ENCODE assay signal across 8 cellular contexts in the genomic region with DNA sequence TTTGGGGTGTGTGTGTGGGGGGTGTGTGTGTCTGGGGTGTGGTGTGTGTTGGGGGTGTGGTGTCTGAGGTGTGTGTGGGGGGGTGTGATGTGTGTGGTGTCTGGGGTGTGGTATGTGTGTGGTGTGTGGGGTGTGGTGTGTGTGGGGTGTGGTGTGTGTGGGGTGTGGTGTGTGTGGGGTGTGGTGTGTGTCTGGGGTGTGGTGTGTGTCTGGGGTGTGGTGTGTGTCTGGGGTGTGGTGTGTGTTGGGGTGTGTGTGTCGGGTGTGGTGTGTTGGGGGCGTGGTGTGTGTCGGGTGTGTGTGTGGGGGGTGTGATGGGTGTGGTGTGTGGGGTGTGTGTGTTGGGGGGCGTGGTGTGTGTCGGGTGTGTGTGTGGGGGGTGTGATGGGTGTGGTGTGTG. TPM values are rescaled to one million over a fixed set of nuclear protein-coding genes. Genes with fewer than 3 reads are reported as not detected.
DNase-seq lines count a peak whose midpoint lies in the region; ATAC-seq, FAIRE-seq and TF ChIP-seq lines count a peak whose summit lies in the region.
"Not testable (repeated sequence)": the region's sequence is repeated elsewhere in the genome, so short reads cannot be mapped to it uniquely, and the experiment has no call there.

No MANE protein-coding gene starts in this region.

- TF ChIP-seq CTCF in CD4-positive, alpha-beta T cell (IDR thresholded peaks at IDR 0.05): not testable (repeated sequence)

- FAIRE-seq in GM18507 (lab: Jason Lieb, UNC) (peak; percentile 70), endometrium (lab: Jason Lieb, UNC) (peak; percentile 80), urothelium cell line (lab: Jason Lieb, UNC) (peak; percentile 100)

- ATAC-seq in CD4-positive, alpha-beta T cell (ENCODE audit: poor library complexity); activated CD8-positive, alpha-beta T cell treated with anti-CD3 and anti-CD28 coated beads, Interleukin-2, amount 10 ng/mL, durations not matched to agents 7 days and 5 days; central memory CD8-positive, alpha-beta T cell (replicated peaks; ENCODE audit: extremely low read depth, poor library complexity, severe bottlenecking); naive thymus-derived CD4-positive, alpha-beta T cell: not testable (repeated sequence)
- peak; percentile 25 for ATAC-seq in left ventricle myocardium superior

- H3K9me3 ChIP-seq in CD4-positive, alpha-beta T cell (ENCODE audit: control insufficient read depth, low read length); naive thymus-derived CD4-positive, alpha-beta T cell (ENCODE audit: control insufficient read depth in 2 of 3, low read length in 3 of 3): not testable (repeated sequence)

- not testable (repeated sequence) for H3K27me3 Mint-ChIP-seq in CD4-positive, alpha-beta T cell; activated CD8-positive, alpha-beta T cell treated with anti-CD3 and anti-CD28 coated beads, Interleukin-2, amount 10 ng/mL, durations not matched to agents 7 days and 5 days (ENCODE audit: low read depth); central memory CD8-positive, alpha-beta T cell; naive thymus-derived CD4-positive, alpha-beta T cell

- CTCF ChIA-PET in CD4-positive, alpha-beta T cell (lab: Charles Lee); naive thymus-derived CD4-positive, alpha-beta T cell (lab: Charles Lee): not testable (repeated sequence)
- CTCF ChIA-PET in activated CD8-positive, alpha-beta T cell treated with anti-CD3 and anti-CD28 coated beads, Interleukin-2, amount 10 ng/mL, durations not matched to agents 7 days and 5 days (lab: Charles Lee): interaction anchor here (1.0 to 2.5 kb wide), 2 partner anchors 53 to 177 kb away, joined by 3 to 7 read pairs; a partner anchor contains a TSS

- H3K27ac Mint-ChIP-seq in CD4-positive, alpha-beta T cell; activated CD8-positive, alpha-beta T cell treated with anti-CD3 and anti-CD28 coated beads, Interleukin-2, amount 10 ng/mL, durations not matched to agents 7 days and 5 days; naive thymus-derived CD4-positive, alpha-beta T cell: not testable (repeated sequence)
- H3K27ac Mint-ChIP-seq in central memory CD8-positive, alpha-beta T cell (ENCODE audit: low read depth): peak overlapping the region; percentile 94

- peaks cover 23% of the 10 kb centered on the region for H3K4me1 Mint-ChIP-seq in CD4-positive, alpha-beta T cell (ENCODE audit: low read depth)
- H3K4me1 Mint-ChIP-seq in activated CD8-positive, alpha-beta T cell treated with anti-CD3 and anti-CD28 coated beads, Interleukin-2, amount 10 ng/mL, durations not matched to agents 7 days and 5 days (ENCODE audit: low read depth): peaks cover 55% of the 10 kb centered on the region
- peaks cover 26% of the 10 kb centered on the region for H3K4me1 Mint-ChIP-seq in central memory CD8-positive, alpha-beta T cell
- H3K4me1 Mint-ChIP-seq in naive thymus-derived CD4-positive, alpha-beta T cell: peaks cover 17 to 48% (median 21%) of the 10 kb centered on the region in 7 donors

- POLR2A ChIA-PET in CD4-positive, alpha-beta T cell (lab: Charles Lee); activated CD8-positive, alpha-beta T cell treated with anti-CD3 and anti-CD28 coated beads, Interleukin-2, amount 10 ng/mL, durations not matched to agents 7 days and 5 days (lab: Charles Lee); naive thymus-derived CD4-positive, alpha-beta T cell (lab: Charles Lee): not testable (repeated sequence)

- not testable (repeated sequence) for H3K9me3 Mint-ChIP-seq in CD4-positive, alpha-beta T cell; activated CD8-positive, alpha-beta T cell treated with anti-CD3 and anti-CD28 coated beads, Interleukin-2, amount 10 ng/mL, durations not matched to agents 7 days and 5 days (ENCODE audit: insufficient read depth); central memory CD8-positive, alpha-beta T cell; naive thymus-derived CD4-positive, alpha-beta T cell

- not testable (repeated sequence) for H3K27me3 ChIP-seq in CD4-positive, alpha-beta T cell (ENCODE audit: control insufficient read depth, insufficient read depth, low read length); naive thymus-derived CD4-positive, alpha-beta T cell (ENCODE audit: control insufficient read depth in 2 of 2, insufficient read depth in 2 of 2, low read length in 2 of 2)

- H3K36me3 ChIP-seq in naive thymus-derived CD4-positive, alpha-beta T cell (ENCODE audit: control insufficient read depth in 2 of 3, insufficient read depth in 3 of 3, low read length in 3 of 3): peaks cover 0 to 14% (median 5%) of the 10 kb centered on the region in 3 experiments

- H3K36me3 Mint-ChIP-seq in CD4-positive, alpha-beta T cell (ENCODE audit: low read depth): peaks cover 15% of the 10 kb centered on the region
- peaks cover 12% of the 10 kb centered on the region for H3K36me3 Mint-ChIP-seq in activated CD8-positive, alpha-beta T cell treated with anti-CD3 and anti-CD28 coated beads, Interleukin-2, amount 10 ng/mL, durations not matched to agents 7 days and 5 days (ENCODE audit: low read depth)
- peaks cover 29% of the 10 kb centered on the region for H3K36me3 Mint-ChIP-seq in central memory CD8-positive, alpha-beta T cell (ENCODE audit: insufficient read depth)
- H3K36me3 Mint-ChIP-seq in naive thymus-derived CD4-positive, alpha-beta T cell: peaks cover 0 to 10% (median 3%) of the 10 kb centered on the region in 5 donors

- not testable (repeated sequence) for H3K4me3 ChIP-seq in naive thymus-derived CD4-positive, alpha-beta T cell (ENCODE audit: low read length)

- not testable (repeated sequence) for DNase-seq in CD4-positive, alpha-beta T cell; GM18507 (ENCODE audit: extremely low spot score, insufficient read length, low read depth); central memory CD8-positive, alpha-beta T cell (ENCODE audit: low spot score in 2 of 2); left ventricle myocardium superior; naive thymus-derived CD4-positive, alpha-beta T cell; urothelium cell line (ENCODE audit: low spot score)
- DNase-seq in activated CD8-positive, alpha-beta T cell treated with anti-CD3 and anti-CD28 coated beads, Interleukin-2, amount 10 ng/mL, durations not matched to agents 7 days and 5 days: peak; percentile 37

- H3K4me1 ChIP-seq in naive thymus-derived CD4-positive, alpha-beta T cell (ENCODE audit: control insufficient read depth in 2 of 2, insufficient read depth in 2 of 2, low read length in 2 of 2): not testable (repeated sequence)

- H3K4me3 Mint-ChIP-seq in CD4-positive, alpha-beta T cell; activated CD8-positive, alpha-beta T cell treated with anti-CD3 and anti-CD28 coated beads, Interleukin-2, amount 10 ng/mL, durations not matched to agents 7 days and 5 days; naive thymus-derived CD4-positive, alpha-beta T cell: not testable (repeated sequence)
- peak overlapping the region; percentile 32 for H3K4me3 Mint-ChIP-seq in central memory CD8-positive, alpha-beta T cell

- intact Hi-C loops in CD4-positive, alpha-beta T cell (cut with DNase I, micrococcal nuclease); left ventricle myocardium superior (cut with micrococcal nuclease); naive thymus-derived CD4-positive, alpha-beta T cell (cut with micrococcal nuclease): not testable (repeated sequence)

- peak overlapping the region; percentile 17 for H3K27ac ChIP-seq in CD4-positive, alpha-beta T cell (ENCODE audit: low read depth, low read length)
- peak overlapping the region; percentile 5 for H3K27ac ChIP-seq in naive thymus-derived CD4-positive, alpha-beta T cell (ENCODE audit: low read depth, low read length)

RNA-seq across cellular contexts. Expression of a gene that starts 53.5 kb away (rescaled TPM):
- total RNA-seq in CD4-positive, alpha-beta T cell: 100 to 1,000 TPM; 109 to 112 TPM
- 10 to 100 TPM; 35.8 to 37.5 TPM for total RNA-seq in activated CD8-positive, alpha-beta T cell treated with anti-CD3 and anti-CD28 coated beads, Interleukin-2, amount 10 ng/mL, durations not matched to agents 7 days and 5 days
- total RNA-seq in left ventricle myocardium superior: 15.7 TPM
- 100 to 1,000 TPM in 4 of 5 experiments, 10 to 100 TPM in 1; 55.0 to 130 (median 109) TPM for total RNA-seq in naive thymus-derived CD4-positive, alpha-beta T cell
- polyA plus RNA-seq in naive thymus-derived CD4-positive, alpha-beta T cell: 10 to 100 TPM; 20.1 to 29.0 TPM
